1 cellular context compared by ENCODE assay signal in the genomic region with DNA sequence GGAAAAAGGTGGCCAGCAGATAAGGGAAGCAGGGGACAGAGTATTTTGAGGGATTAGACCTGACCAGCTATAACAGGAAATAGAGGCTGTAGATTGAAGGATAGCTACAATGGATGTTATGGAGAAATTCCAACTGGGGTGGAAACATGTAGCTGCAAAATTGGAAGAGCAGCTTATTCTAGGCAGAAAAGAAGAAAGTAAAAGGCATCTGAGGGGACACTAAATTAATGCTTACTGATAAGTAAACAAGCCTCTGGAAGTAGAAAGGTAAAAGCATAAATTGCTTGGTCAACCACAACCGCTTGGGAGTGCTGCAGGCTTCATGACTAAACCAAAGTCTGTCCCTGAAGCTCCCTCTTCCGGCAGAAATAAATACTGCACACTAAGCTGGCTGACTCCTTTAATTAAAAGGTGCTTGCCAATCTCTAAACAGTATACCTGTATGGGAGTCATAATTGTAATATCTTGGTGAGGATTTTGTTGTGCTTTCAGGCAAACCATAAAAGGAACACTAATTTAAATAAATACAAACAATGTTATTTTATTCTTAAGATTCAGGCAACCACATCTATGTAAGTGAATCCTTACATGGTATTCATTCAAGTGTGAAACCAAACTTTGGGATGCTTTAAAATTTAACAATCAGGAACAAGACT.
TF ChIP-seq lines count a peak whose summit lies in the region.

No MANE protein-coding gene starts in this region.

TF ChIP-seq in IMR-90, 13 proteins besides CTCF, POLR2A, EP300 and RAD21:
- TF ChIP-seq, protein P1, sequence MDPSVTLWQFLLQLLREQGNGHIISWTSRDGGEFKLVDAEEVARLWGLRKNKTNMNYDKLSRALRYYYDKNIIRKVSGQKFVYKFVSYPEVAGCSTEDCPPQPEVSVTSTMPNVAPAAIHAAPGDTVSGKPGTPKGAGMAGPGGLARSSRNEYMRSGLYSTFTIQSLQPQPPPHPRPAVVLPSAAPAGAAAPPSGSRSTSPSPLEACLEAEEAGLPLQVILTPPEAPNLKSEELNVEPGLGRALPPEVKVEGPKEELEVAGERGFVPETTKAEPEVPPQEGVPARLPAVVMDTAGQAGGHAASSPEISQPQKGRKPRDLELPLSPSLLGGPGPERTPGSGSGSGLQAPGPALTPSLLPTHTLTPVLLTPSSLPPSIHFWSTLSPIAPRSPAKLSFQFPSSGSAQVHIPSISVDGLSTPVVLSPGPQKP (IDR thresholded peaks at IDR 0.05; ENCODE audit: borderline replicate concordance, low read depth, low read length) = no peak
- TF ChIP-seq CEBPB (IDR thresholded peaks at IDR 0.05; ENCODE audit: low read depth, low read length) (no peak), SMC3 (IDR thresholded peaks at IDR 0.05; ENCODE audit: low read depth, low read length) (peak; percentile 89), RFX5 (IDR thresholded peaks at IDR 0.05; ENCODE audit: low read depth, low read length) (no peak), MAFK (IDR thresholded peaks at IDR 0.05; ENCODE audit: low read depth, low read length) (peak; percentile 49; the same call in 1 of the 2 replicates)
